In the genomic region with DNA sequence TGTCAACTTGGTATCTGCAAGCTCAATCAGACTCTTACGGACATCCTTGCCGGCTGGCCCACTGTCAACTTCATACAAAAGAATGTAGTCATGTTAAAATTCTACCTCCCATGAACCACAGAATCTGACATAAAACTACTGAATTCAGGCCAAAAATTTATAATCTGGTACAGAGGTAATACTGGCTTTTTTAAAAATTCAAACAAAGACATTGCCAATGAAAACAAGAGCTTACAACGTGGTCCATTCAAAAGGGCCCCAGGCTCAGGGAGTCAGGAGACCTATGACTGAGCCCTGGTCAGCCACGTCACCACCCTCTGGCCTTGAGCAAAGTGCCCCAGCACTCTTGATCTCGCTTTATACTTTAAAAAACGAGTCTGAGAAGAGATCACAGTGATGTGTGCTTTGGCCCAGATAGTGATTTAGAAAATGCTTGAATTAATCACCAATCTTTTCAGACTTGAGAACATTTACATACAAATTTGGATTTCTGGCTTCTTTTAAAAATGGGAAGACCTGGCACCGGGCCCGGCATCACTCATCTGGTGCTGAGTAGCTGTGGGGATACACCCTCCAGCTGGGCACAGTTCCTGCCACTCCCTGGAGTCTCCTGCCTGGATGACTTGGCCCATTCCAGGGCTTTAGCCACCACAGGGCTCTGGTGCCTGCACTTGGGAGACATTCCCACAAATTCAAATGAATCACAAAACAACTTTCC, we compare ENCODE assay signal across 8 cellular contexts.
DNase-seq lines count a peak whose midpoint lies in the region; ATAC-seq and TF ChIP-seq lines count a peak whose summit lies in the region.

No MANE protein-coding gene starts in this region.

- 20 to 30% (median 25%) methylated on average over 8 of the region's 8 CpGs for WGBS in adrenal gland, 4 donors

- H3K27me3 Mint-ChIP-seq in activated T-cell treated with anti-CD3 and anti-CD28 coated beads, Interleukin-2, amount 50 U/mL, for 4 hours (ENCODE audit: low read depth): no peaks in the 10 kb centered on the region
- H3K27me3 Mint-ChIP-seq in stimulated activated memory B cell treated with anti-CD40 and anti-IgM and Interleukin-4, amounts not matched to agents 10 μg/mL and 1 μg/mL and 100 μg/mL, for 72 hours: no peaks in the 10 kb centered on the region

- H3K27me3 ChIP-seq in adrenal gland (no peaks in the 10 kb centered on the region), right atrium auricular region (no peaks in the 10 kb centered on the region)

- H3K9me3 ChIP-seq in adrenal gland (replicated peaks in 1 of 3) (no peaks in the 10 kb centered on the region), right atrium auricular region (no peaks in the 10 kb centered on the region)

- H3K4me1 Mint-ChIP-seq in activated T-cell treated with anti-CD3 and anti-CD28 coated beads, Interleukin-2, amount 50 U/mL, for 4 hours (ENCODE audit: low read depth): peaks cover 96% of the 10 kb centered on the region
- H3K4me1 Mint-ChIP-seq in stimulated activated memory B cell treated with anti-CD40 and anti-IgM and Interleukin-4, amounts not matched to agents 10 μg/mL and 1 μg/mL and 100 μg/mL, for 72 hours: peaks cover 82% of the 10 kb centered on the region

- DNase-seq in activated T-cell treated with anti-CD3 and anti-CD28 coated beads, Interleukin-2, amount 50 U/mL, for 4 hours: no peak
- DNase-seq in activated T-cell treated with anti-CD3 and anti-CD28 coated beads, Interleukin-2, amount 50 U/mL, for 1 hour: no peak
- DNase-seq in adrenal gland (peak; percentile 63 to 95 (median 92)), right atrium auricular region (ENCODE audit: low spot score) (peak; percentile 91), NCI-H510A (lab: John Stamatoyannopoulos, UW) (no peak), ureter (ENCODE audit: low spot score) (no peak)

- H3K27ac Mint-ChIP-seq in stimulated activated memory B cell treated with anti-CD40 and anti-IgM and Interleukin-4, amounts not matched to agents 10 μg/mL and 1 μg/mL and 100 μg/mL, for 72 hours: peak overlapping the region; percentile 95

- peaks cover 34 to 83% of the 10 kb centered on the region in 2 donors for H3K4me1 ChIP-seq in adrenal gland (replicated peaks in 1 of 2)
- peaks cover 4 to 77% of the 10 kb centered on the region in 2 donors for H3K4me1 ChIP-seq in right atrium auricular region

- no peaks in the 10 kb centered on the region for H3K9me3 Mint-ChIP-seq in activated T-cell treated with anti-CD3 and anti-CD28 coated beads, Interleukin-2, amount 50 U/mL, for 4 hours
- H3K9me3 Mint-ChIP-seq in stimulated activated memory B cell treated with anti-CD40 and anti-IgM and Interleukin-4, amounts not matched to agents 10 μg/mL and 1 μg/mL and 100 μg/mL, for 72 hours: no peaks in the 10 kb centered on the region

- peak; percentile 24 to 52 for ATAC-seq in activated T-cell treated with anti-CD3 and anti-CD28 coated beads, Interleukin-2, amount 50 U/mL, for 4 hours
- ATAC-seq in stimulated activated memory B cell treated with anti-CD40 and anti-IgM and Interleukin-4, amounts not matched to agents 10 μg/mL and 1 μg/mL and 100 μg/mL, for 72 hours: no peak
- no peak for ATAC-seq in HG03280 (IDR thresholded peaks at IDR 0.05; ENCODE audit: unreplicated experiment)

- peak overlapping the region in 4 of 5 donors; percentile 56 to 89 (median 69) for H3K27ac ChIP-seq in adrenal gland
- H3K27ac ChIP-seq in right atrium auricular region: peak overlapping the region; percentile 62 to 80

- H3K4me3 ChIP-seq in adrenal gland (no peak overlapping the region), right atrium auricular region (no peak overlapping the region)

- TF ChIP-seq POLR2A in adrenal gland (IDR thresholded peaks at IDR 0.05): peak in 1 of 2 donors; percentile 24

- intact Hi-C loops in adrenal gland (cut with DNase I): no loop called here

- H3K36me3 Mint-ChIP-seq in activated T-cell treated with anti-CD3 and anti-CD28 coated beads, Interleukin-2, amount 50 U/mL, for 4 hours (ENCODE audit: insufficient read depth): peaks cover 13% of the 10 kb centered on the region
- peaks cover 20% of the 10 kb centered on the region for H3K36me3 Mint-ChIP-seq in stimulated activated memory B cell treated with anti-CD40 and anti-IgM and Interleukin-4, amounts not matched to agents 10 μg/mL and 1 μg/mL and 100 μg/mL, for 72 hours

- no peaks in the 10 kb centered on the region for H3K36me3 ChIP-seq in adrenal gland (replicated peaks in 1 of 2)
- no peaks in the 10 kb centered on the region for H3K36me3 ChIP-seq in right atrium auricular region

- TF ChIP-seq CTCF in adrenal gland (IDR thresholded peaks at IDR 0.05) (no peak), right atrium auricular region (IDR thresholded peaks at IDR 0.05) (no peak)

- H3K4me3 Mint-ChIP-seq in activated T-cell treated with anti-CD3 and anti-CD28 coated beads, Interleukin-2, amount 50 U/mL, for 4 hours: no peak overlapping the region
- H3K4me3 Mint-ChIP-seq in stimulated activated memory B cell treated with anti-CD40 and anti-IgM and Interleukin-4, amounts not matched to agents 10 μg/mL and 1 μg/mL and 100 μg/mL, for 72 hours: no peak overlapping the region

Comparison
In these comparisons a context has a peak if more than half of its experiments do, and no peak if none do; other contexts are left out.
1. ATAC-seq: peak in activated T-cell treated with anti-CD3 and anti-CD28 coated beads, Interleukin-2, amount 50 U/mL, for 4 hours (2 of 2); none in stimulated activated memory B cell treated with anti-CD40 and anti-IgM and Interleukin-4, amounts not matched to agents 10 μg/mL and 1 μg/mL and 100 μg/mL, for 72 hours (single experiment) and HG03280 (single experiment).
2. DNase-seq: peak in adrenal gland (7 of 7) and right atrium auricular region (single experiment); none in activated T-cell treated with anti-CD3 and anti-CD28 coated beads, Interleukin-2, amount 50 U/mL, for 4 hours (single experiment), activated T-cell treated with anti-CD3 and anti-CD28 coated beads, Interleukin-2, amount 50 U/mL, for 1 hour (single experiment), NCI-H510A (single experiment) and ureter (single experiment).